Comparison of ENCODE assay signal across 20 cellular contexts in genomic region chr10:97416565-97416964, GRCh38. TPM values are rescaled to one million over a fixed set of nuclear protein-coding genes. Genes with fewer than 3 reads are reported as not detected.
A peak's percentile ranks its signal among the peaks of the same experiment; 100 is the strongest.
DNase-seq lines count a peak whose midpoint lies in the region; ATAC-seq and TF ChIP-seq lines count a peak whose summit lies in the region.
"Had no signal": no experiment of that assay in that cellular context is flagged by ENCODE, and none has a peak within 500 bp of the region (broad histone marks: within the 10 kb centered on the region; RNA-seq: fewer than 3 reads in every experiment).

No MANE protein-coding gene starts in this region.

- H3K27ac Mint-ChIP-seq in CD4-positive, CD25-positive, alpha-beta regulatory T cell = peak overlapping the region; percentile 84 to 94 (median 88)
- peak overlapping the region; percentile 79 for H3K27ac Mint-ChIP-seq in CD8-positive, alpha-beta T cell
- H3K27ac Mint-ChIP-seq in activated CD8-positive, alpha-beta T cell treated with anti-CD3 and anti-CD28 coated beads for 36 hours = peak overlapping the region; percentile 98
- H3K27ac Mint-ChIP-seq in naive thymus-derived CD8-positive, alpha-beta T cell = peak overlapping the region; percentile 87 to 99 (median 92)
- no peak overlapping the region for H3K27ac Mint-ChIP-seq in mesothelial cell of epicardium

- no peaks in the 10 kb centered on the region for H3K36me3 Mint-ChIP-seq in CD4-positive, CD25-positive, alpha-beta regulatory T cell
- peaks cover 2% of the 10 kb centered on the region for H3K36me3 Mint-ChIP-seq in CD8-positive, alpha-beta T cell
- H3K36me3 Mint-ChIP-seq in activated CD8-positive, alpha-beta T cell treated with anti-CD3 and anti-CD28 coated beads for 36 hours (ENCODE audit: low read depth) = peaks cover 8% of the 10 kb centered on the region
- no peaks in the 10 kb centered on the region for H3K36me3 Mint-ChIP-seq in naive thymus-derived CD8-positive, alpha-beta T cell
- peaks cover 2% of the 10 kb centered on the region for H3K36me3 Mint-ChIP-seq in mesothelial cell of epicardium

- no TSS peak for BruUV-seq in A673 (replicated peaks; lab: Mats Ljungman, UMichigan)

- intact Hi-C loops in CD8-positive, alpha-beta T cell (cut with DNase I, micrococcal nuclease) = no loop called here
- intact Hi-C loops in activated CD8-positive, alpha-beta T cell treated with anti-CD3 and anti-CD28 coated beads for 36 hours (cut with micrococcal nuclease) = no loop called here
- intact Hi-C loops in A673 (cut with micrococcal nuclease; ENCODE audit: unreplicated experiment) = no loop called here

- H3K36me3 ChIP-seq in CD4-positive, CD25-positive, alpha-beta regulatory T cell (ENCODE audit: control insufficient read depth, insufficient read depth, low read length) = no peaks in the 10 kb centered on the region
- H3K36me3 ChIP-seq in CD8-positive, alpha-beta T cell (ENCODE audit: insufficient read depth, low read length) = no peaks in the 10 kb centered on the region
- H3K36me3 ChIP-seq in A673 (ENCODE audit: insufficient read depth, low read length, poor library complexity, severe bottlenecking) = no peaks in the 10 kb centered on the region
- H3K36me3 ChIP-seq: HAP-1 had no signal

- no peaks in the 10 kb centered on the region for H3K27me3 Mint-ChIP-seq in CD4-positive, CD25-positive, alpha-beta regulatory T cell
- H3K27me3 Mint-ChIP-seq in CD8-positive, alpha-beta T cell (ENCODE audit: low read depth) = no peaks in the 10 kb centered on the region
- no peaks in the 10 kb centered on the region for H3K27me3 Mint-ChIP-seq in activated CD8-positive, alpha-beta T cell treated with anti-CD3 and anti-CD28 coated beads for 36 hours
- H3K27me3 Mint-ChIP-seq in naive thymus-derived CD8-positive, alpha-beta T cell = no peaks in the 10 kb centered on the region
- no peaks in the 10 kb centered on the region for H3K27me3 Mint-ChIP-seq in mesothelial cell of epicardium (ENCODE audit: low read depth)

- ATAC-seq in CD4-positive, CD25-positive, alpha-beta regulatory T cell (ENCODE audit: low read depth in 2 of 2) = no peak
- ATAC-seq in CD8-positive, alpha-beta T cell = no peak
- no peak for ATAC-seq in activated CD8-positive, alpha-beta T cell treated with anti-CD3 and anti-CD28 coated beads for 36 hours
- ATAC-seq in naive thymus-derived CD8-positive, alpha-beta T cell = no peak
- no peak for ATAC-seq in HG02884 (IDR thresholded peaks at IDR 0.05; ENCODE audit: unreplicated experiment)
- ATAC-seq in HG02938 (IDR thresholded peaks at IDR 0.05; ENCODE audit: unreplicated experiment) = no peak

- H3K9me3 ChIP-seq in CD4-positive, CD25-positive, alpha-beta regulatory T cell (ENCODE audit: control insufficient read depth in 2 of 2, low read length in 2 of 2) = no peaks in the 10 kb centered on the region
- no peaks in the 10 kb centered on the region for H3K9me3 ChIP-seq in CD8-positive, alpha-beta T cell (ENCODE audit: low read length)
- no peaks in the 10 kb centered on the region for H3K9me3 ChIP-seq in A673 (ENCODE audit: low read depth, low read length, poor library complexity, severe bottlenecking)
- H3K9me3 ChIP-seq: HAP-1 had no signal

- H3K4me1 ChIP-seq in CD4-positive, CD25-positive, alpha-beta regulatory T cell (ENCODE audit: control insufficient read depth, insufficient read depth, low read length, poor library complexity, severe bottlenecking) = peaks cover 37% of the 10 kb centered on the region
- H3K4me1 ChIP-seq in CD8-positive, alpha-beta T cell (ENCODE audit: insufficient read depth, low read length) = peaks cover 47% of the 10 kb centered on the region
- no peaks in the 10 kb centered on the region for H3K4me1 ChIP-seq in A673 (ENCODE audit: insufficient read depth, low read length, poor library complexity, severe bottlenecking)

- no peak for TF ChIP-seq CTCF in CD8-positive, alpha-beta T cell (IDR thresholded peaks at IDR 0.05)
- no peak for TF ChIP-seq CTCF in activated CD8-positive, alpha-beta T cell treated with anti-CD3 and anti-CD28 coated beads for 36 hours (IDR thresholded peaks at IDR 0.05)
- TF ChIP-seq CTCF in mesothelial cell of epicardium (IDR thresholded peaks at IDR 0.05; ENCODE audit: unreplicated experiment) = no peak
- no peak for TF ChIP-seq CTCF in A673 (conservative IDR thresholded peaks at IDR 0.05; ENCODE audit: low read depth, low read length)

- H3K27me3 ChIP-seq in CD4-positive, CD25-positive, alpha-beta regulatory T cell (ENCODE audit: control insufficient read depth, insufficient read depth, low read length) = no peaks in the 10 kb centered on the region
- no peaks in the 10 kb centered on the region for H3K27me3 ChIP-seq in CD8-positive, alpha-beta T cell (ENCODE audit: insufficient read depth, low read length)
- no peaks in the 10 kb centered on the region for H3K27me3 ChIP-seq in A673 (replicated peaks; ENCODE audit: insufficient read depth, low read depth, low read length, poor library complexity)

- CTCF ChIA-PET in CD8-positive, alpha-beta T cell (lab: Charles Lee) = no interaction called here
- CTCF ChIA-PET in activated CD8-positive, alpha-beta T cell treated with anti-CD3 and anti-CD28 coated beads for 36 hours (lab: Charles Lee) = no interaction called here
- CTCF ChIA-PET in A673 (lab: Charles Lee) = no interaction called here

- no peak overlapping the region for H3K27ac ChIP-seq in CD4-positive, CD25-positive, alpha-beta regulatory T cell (ENCODE audit: insufficient read depth, low read length, poor library complexity, severe bottlenecking)
- H3K27ac ChIP-seq in CD8-positive, alpha-beta T cell (ENCODE audit: low read depth, low read length) = no peak overlapping the region
- H3K27ac ChIP-seq in A673 (ENCODE audit: low read depth, low read length, poor library complexity, severe bottlenecking) = no peak overlapping the region
- H3K27ac ChIP-seq: PC-9 had no signal

- H3K9me3 Mint-ChIP-seq in CD4-positive, CD25-positive, alpha-beta regulatory T cell = no peaks in the 10 kb centered on the region
- no peaks in the 10 kb centered on the region for H3K9me3 Mint-ChIP-seq in CD8-positive, alpha-beta T cell
- no peaks in the 10 kb centered on the region for H3K9me3 Mint-ChIP-seq in activated CD8-positive, alpha-beta T cell treated with anti-CD3 and anti-CD28 coated beads for 36 hours
- H3K9me3 Mint-ChIP-seq in naive thymus-derived CD8-positive, alpha-beta T cell = no peaks in the 10 kb centered on the region
- no peaks in the 10 kb centered on the region for H3K9me3 Mint-ChIP-seq in mesothelial cell of epicardium

- POLR2A ChIA-PET in CD8-positive, alpha-beta T cell (lab: Charles Lee) = no interaction called here
- POLR2A ChIA-PET in activated CD8-positive, alpha-beta T cell treated with anti-CD3 and anti-CD28 coated beads for 36 hours (lab: Charles Lee) = no interaction called here
- POLR2A ChIA-PET in naive thymus-derived CD8-positive, alpha-beta T cell (lab: Charles Lee) = no interaction called here
- POLR2A ChIA-PET in A673 (lab: Charles Lee; ENCODE audit: low non-redundant PET) = no interaction called here

- no peak overlapping the region for H3K4me3 ChIP-seq in CD4-positive, CD25-positive, alpha-beta regulatory T cell (ENCODE audit: low read depth, low read length)
- no peak overlapping the region for H3K4me3 ChIP-seq in CD8-positive, alpha-beta T cell (ENCODE audit: low read depth, low read length)
- H3K4me3 ChIP-seq in A673 (ENCODE audit: low read depth, low read length, poor library complexity, severe bottlenecking) = no peak overlapping the region
- H3K4me3 ChIP-seq: HAP-1, lung, PC-9 had no signal

- peak overlapping the region; percentile 5 to 79 (median 26) for H3K4me3 Mint-ChIP-seq in CD4-positive, CD25-positive, alpha-beta regulatory T cell
- H3K4me3 Mint-ChIP-seq in CD8-positive, alpha-beta T cell = no peak overlapping the region
- no peak overlapping the region for H3K4me3 Mint-ChIP-seq in activated CD8-positive, alpha-beta T cell treated with anti-CD3 and anti-CD28 coated beads for 36 hours
- H3K4me3 Mint-ChIP-seq in naive thymus-derived CD8-positive, alpha-beta T cell = peak overlapping the region in 9 of 10 donors; percentile 44 to 66 (median 53)
- H3K4me3 Mint-ChIP-seq in mesothelial cell of epicardium = no peak overlapping the region

- peaks cover 24 to 59% (median 43%) of the 10 kb centered on the region in 4 donors for H3K4me1 Mint-ChIP-seq in CD4-positive, CD25-positive, alpha-beta regulatory T cell
- peaks cover 48% of the 10 kb centered on the region for H3K4me1 Mint-ChIP-seq in CD8-positive, alpha-beta T cell (ENCODE audit: low read depth)
- peaks cover 77% of the 10 kb centered on the region for H3K4me1 Mint-ChIP-seq in activated CD8-positive, alpha-beta T cell treated with anti-CD3 and anti-CD28 coated beads for 36 hours (ENCODE audit: low read depth)
- H3K4me1 Mint-ChIP-seq in naive thymus-derived CD8-positive, alpha-beta T cell = peaks cover 26 to 63% (median 59%) of the 10 kb centered on the region in 4 donors
- peaks cover 25% of the 10 kb centered on the region for H3K4me1 Mint-ChIP-seq in mesothelial cell of epicardium

- peak in 1 of 3 donors; percentile 53 for DNase-seq in CD4-positive, CD25-positive, alpha-beta regulatory T cell
- no peak for DNase-seq in CD8-positive, alpha-beta T cell
- DNase-seq in activated CD8-positive, alpha-beta T cell treated with anti-CD3 and anti-CD28 coated beads for 36 hours = no peak
- DNase-seq in naive thymus-derived CD8-positive, alpha-beta T cell = no peak
- DNase-seq in mesothelial cell of epicardium (ENCODE audit: low spot score in 2 of 2, unreplicated experiment in 2 of 2) (no peak), A673 (ENCODE audit: low spot score) (no peak)
- DNase-seq: AML-193; erythroblast; foreskin melanocyte; GDM1; hypothalamus; MV-4-11; NCI-H187 treated with DMSO at 0.1 percent for 48 hours; NCI-H226; PC-9; stimulated activated CD4-positive, alpha-beta T cell treated with anti-CD3 and anti-CD28 coated beads, Interleukin-1b, Interleukin-23, amount 100 ng/mL, for 48 hours had no signal

RNA-seq across cellular contexts. Expression of gene PGAM1, which starts 9.4 kb away (rescaled TPM):
- total RNA-seq in CD4-positive, CD25-positive, alpha-beta regulatory T cell = 98.8 TPM
- polyA plus RNA-seq in CD4-positive, CD25-positive, alpha-beta regulatory T cell = 100 to 1,000 TPM; 253 to 375 (median 298) TPM
- total RNA-seq in CD8-positive, alpha-beta T cell = 10 to 100 TPM; 56.7 to 56.8 TPM
- 1,000 to 10,000 TPM; 1,193 to 1,205 TPM for total RNA-seq in activated CD8-positive, alpha-beta T cell treated with anti-CD3 and anti-CD28 coated beads for 36 hours
- total RNA-seq in naive thymus-derived CD8-positive, alpha-beta T cell = 10 to 100 TPM; 69.6 to 72.4 TPM
- polyA plus RNA-seq in naive thymus-derived CD8-positive, alpha-beta T cell = 100 to 1,000 TPM; 191 to 222 (median 193) TPM
- 188 to 197 TPM (median 188 TPM) in 3 replicates for total RNA-seq in mesothelial cell of epicardium
- total RNA-seq in A673 (2021) = 603 and 668 TPM in 2 replicates

RNA-seq across cellular contexts. Expression of gene RRP12, which starts 15.4 kb away (rescaled TPM):
- 82.0 TPM for total RNA-seq in CD4-positive, CD25-positive, alpha-beta regulatory T cell
- polyA plus RNA-seq in CD4-positive, CD25-positive, alpha-beta regulatory T cell = 1 to 10 TPM; 5.1 to 9.1 (median 7.3) TPM
- 100 to 1,000 TPM; 104 to 107 TPM for total RNA-seq in CD8-positive, alpha-beta T cell
- 10 to 100 TPM; 50.3 to 51.0 TPM for total RNA-seq in activated CD8-positive, alpha-beta T cell treated with anti-CD3 and anti-CD28 coated beads for 36 hours
- 10 to 100 TPM; 25.5 to 27.2 TPM for total RNA-seq in naive thymus-derived CD8-positive, alpha-beta T cell
- 10 to 100 TPM in 1 of 3 donors, 1 to 10 TPM in 2; 8.0 to 17.3 (median 8.3) TPM for polyA plus RNA-seq in naive thymus-derived CD8-positive, alpha-beta T cell
- total RNA-seq in mesothelial cell of epicardium (35.7 to 42.4 TPM (median 41.9 TPM) in 3 replicates), A673 (2021) (68.6 and 86.2 TPM in 2 replicates)

RNA-seq across cellular contexts. Expression of gene EXOSC1, which starts 29.2 kb away (rescaled TPM):
- 42.2 TPM for total RNA-seq in CD4-positive, CD25-positive, alpha-beta regulatory T cell
- polyA plus RNA-seq in CD4-positive, CD25-positive, alpha-beta regulatory T cell = 100 to 1,000 TPM in 2 of 4 donors, 10 to 100 TPM in 2; 97.5 to 105 (median 101) TPM
- 10 to 100 TPM; 30.2 to 30.4 TPM for total RNA-seq in CD8-positive, alpha-beta T cell
- 10 to 100 TPM; 43.3 to 49.2 TPM for total RNA-seq in activated CD8-positive, alpha-beta T cell treated with anti-CD3 and anti-CD28 coated beads for 36 hours
- total RNA-seq in naive thymus-derived CD8-positive, alpha-beta T cell = 10 to 100 TPM; 46.9 to 50.6 TPM
- polyA plus RNA-seq in naive thymus-derived CD8-positive, alpha-beta T cell = 10 to 100 TPM; 67.4 to 87.0 (median 77.1) TPM
- 28.2 to 31.2 TPM (median 30.6 TPM) in 3 replicates for total RNA-seq in mesothelial cell of epicardium
- 52.7 and 56.4 TPM in 2 replicates for total RNA-seq in A673 (2021)

RNA-seq across cellular contexts. Expression of gene ZDHHC16, which starts 29.4 kb away (rescaled TPM):
- 17.1 TPM for total RNA-seq in CD4-positive, CD25-positive, alpha-beta regulatory T cell
- 10 to 100 TPM; 25.3 to 36.4 (median 28.5) TPM for polyA plus RNA-seq in CD4-positive, CD25-positive, alpha-beta regulatory T cell
- 1 to 10 TPM; 4.7 to 6.2 TPM for total RNA-seq in CD8-positive, alpha-beta T cell
- total RNA-seq in activated CD8-positive, alpha-beta T cell treated with anti-CD3 and anti-CD28 coated beads for 36 hours = 10 to 100 TPM; 23.8 to 25.2 TPM
- 10 to 100 TPM; 28.1 to 29.3 TPM for total RNA-seq in naive thymus-derived CD8-positive, alpha-beta T cell
- polyA plus RNA-seq in naive thymus-derived CD8-positive, alpha-beta T cell = 10 to 100 TPM; 20.0 to 31.4 (median 25.3) TPM
- total RNA-seq in mesothelial cell of epicardium (36.9 to 41.4 TPM (median 39.7 TPM) in 3 replicates), A673 (2021) (44.8 and 49.2 TPM in 2 replicates)

Comparison
In these comparisons a context has a peak if more than half of its experiments do, and no peak if none do; other contexts are left out.
1. H3K4me3 Mint-ChIP-seq: peak in CD4-positive, CD25-positive, alpha-beta regulatory T cell (4 of 4) and naive thymus-derived CD8-positive, alpha-beta T cell (9 of 10); none in CD8-positive, alpha-beta T cell (single experiment), activated CD8-positive, alpha-beta T cell treated with anti-CD3 and anti-CD28 coated beads for 36 hours (single experiment) and mesothelial cell of epicardium (single experiment).